8 cellular contexts compared by ENCODE assay signal in the genomic region with DNA sequence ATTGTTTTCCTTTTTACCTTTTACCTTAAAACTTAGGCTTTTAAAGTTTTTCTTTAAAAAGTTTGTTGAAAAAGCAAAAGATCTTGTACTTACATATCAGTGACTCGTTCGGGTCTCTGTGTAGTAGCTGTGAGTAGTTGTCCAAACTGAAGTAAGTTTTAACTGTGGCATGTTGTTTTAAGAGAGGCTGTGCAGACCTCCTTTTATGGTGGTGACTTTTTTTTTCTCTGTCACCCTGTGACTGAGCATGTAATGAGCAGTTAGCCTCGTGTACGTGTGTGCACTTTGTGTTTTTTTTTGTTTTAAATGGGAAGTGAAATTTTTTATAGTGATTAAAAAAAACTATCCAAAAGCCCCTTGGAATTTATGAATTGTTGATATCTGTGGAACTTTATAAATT. TPM values are rescaled to one million over a fixed set of nuclear protein-coding genes. Genes with fewer than 3 reads are reported as not detected.
DNase-seq lines count a peak whose midpoint lies in the region; ATAC-seq and TF ChIP-seq lines count a peak whose summit lies in the region.

A gene with protein sequence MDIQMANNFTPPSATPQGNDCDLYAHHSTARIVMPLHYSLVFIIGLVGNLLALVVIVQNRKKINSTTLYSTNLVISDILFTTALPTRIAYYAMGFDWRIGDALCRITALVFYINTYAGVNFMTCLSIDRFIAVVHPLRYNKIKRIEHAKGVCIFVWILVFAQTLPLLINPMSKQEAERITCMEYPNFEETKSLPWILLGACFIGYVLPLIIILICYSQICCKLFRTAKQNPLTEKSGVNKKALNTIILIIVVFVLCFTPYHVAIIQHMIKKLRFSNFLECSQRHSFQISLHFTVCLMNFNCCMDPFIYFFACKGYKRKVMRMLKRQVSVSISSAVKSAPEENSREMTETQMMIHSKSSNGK (minus strand): TSS at position 153 of the 400 bp plus-strand sequence. CDS start 11,254 bp downstream, outside the sequence.

- H3K4me3 ChIP-seq in duodenal mucosa (ENCODE audit: low read depth in 1 of 2, low read length in 2 of 2) (peak within 1 kb of the TSS; percentile 27 to 57), neural progenitor cell (no peak within 1 kb of the TSS)

- ATAC-seq in GM18861 (IDR thresholded peaks at IDR 0.05; ENCODE audit: unreplicated experiment), result peak; percentile 61
- ATAC-seq in HG02588 (IDR thresholded peaks at IDR 0.05; ENCODE audit: unreplicated experiment), result peak; percentile 69

- peak within 1 kb of the TSS; percentile 12 to 31 for H3K9ac ChIP-seq in duodenal mucosa (ENCODE audit: low read depth in 1 of 2, low read length in 2 of 2)
- H3K9ac ChIP-seq in neural progenitor cell, result no peak within 1 kb of the TSS

- no peaks in the 10 kb centered on the region for H3K9me3 ChIP-seq in duodenal mucosa (ENCODE audit: control insufficient read depth in 1 of 2, low read length in 2 of 2)
- H3K9me3 ChIP-seq in neural progenitor cell (ENCODE audit: low read depth), result no peaks in the 10 kb centered on the region

- peak within 1 kb of the TSS; percentile 68 for H3K27ac Mint-ChIP-seq in neural progenitor cell

- H3K79me2 ChIP-seq in neural progenitor cell (ENCODE audit: low read depth), result no peaks in the 10 kb centered on the region

- H3K4me3 Mint-ChIP-seq in neural progenitor cell, result no peak within 1 kb of the TSS

- H4K20me1 ChIP-seq in neural progenitor cell (ENCODE audit: low read depth), result peaks cover 5% of the 10 kb centered on the region

- H3K36me3 Mint-ChIP-seq in neural progenitor cell, result peaks cover 10% of the 10 kb centered on the region

- H3K36me3 ChIP-seq in duodenal mucosa (ENCODE audit: control insufficient read depth in 1 of 2, insufficient read depth in 2 of 2, low read length in 2 of 2), result peaks cover 5 to 6% of the 10 kb centered on the region in 2 donors
- no peaks in the 10 kb centered on the region for H3K36me3 ChIP-seq in neural progenitor cell

- no peak within 1 kb of the TSS for H3K27ac ChIP-seq in duodenal mucosa (ENCODE audit: low read depth, low read length)
- H3K27ac ChIP-seq in neural progenitor cell, result no peak within 1 kb of the TSS
- no peak within 1 kb of the TSS for H3K27ac ChIP-seq in substantia nigra (ENCODE audit: low read depth, low read length, poor library complexity, severe bottlenecking)

- no peaks in the 10 kb centered on the region for H3F3A ChIP-seq in neural progenitor cell (ENCODE audit: low read depth)

- TF ChIP-seq CTCF in neural progenitor cell (IDR thresholded peaks at IDR 0.05), result no peak

- no peaks in the 10 kb centered on the region for H3K9me3 Mint-ChIP-seq in neural progenitor cell

- DNase-seq in NOMO-1 (lab: John Stamatoyannopoulos, UW; ENCODE audit: unreplicated experiment in 2 of 2) (peak; percentile 35 to 67), neural progenitor cell (ENCODE audit: low spot score) (no peak), OCI-M2 (lab: John Stamatoyannopoulos, UW; ENCODE audit: unreplicated experiment) (no peak), substantia nigra (lab: John Stamatoyannopoulos, UW) (no peak)
- no peak for DNase-seq in activated CD8-positive, alpha-beta memory T cell treated with anti-CD3 and anti-CD28 coated beads, Interleukin-2, amount 50 U/mL, for 4 hours

- H3K27me3 Mint-ChIP-seq in neural progenitor cell (ENCODE audit: insufficient read depth, low read depth), result peaks cover 2% of the 10 kb centered on the region

- no peak within 1 kb of the TSS for H2AFZ ChIP-seq in neural progenitor cell (replicated peaks)

- peaks cover 17% of the 10 kb centered on the region for H3K4me1 Mint-ChIP-seq in neural progenitor cell

- H3K4me1 ChIP-seq in duodenal mucosa (ENCODE audit: control insufficient read depth in 1 of 2, insufficient read depth in 2 of 2, low read length in 2 of 2), result peaks cover 8 to 15% of the 10 kb centered on the region in 2 donors
- no peaks in the 10 kb centered on the region for H3K4me1 ChIP-seq in neural progenitor cell

- no peak within 1 kb of the TSS for H3K4me2 ChIP-seq in neural progenitor cell

- H3K27me3 ChIP-seq in duodenal mucosa (ENCODE audit: control insufficient read depth in 1 of 2, insufficient read depth in 2 of 2, low read length in 2 of 2) (no peaks in the 10 kb centered on the region), neural progenitor cell (no peaks in the 10 kb centered on the region)

RNA-seq across cellular contexts. Expression of the gene that starts here (rescaled TPM):
- not detected in 2 replicates for total RNA-seq in neural progenitor cell (ENCODE audit: low replicate concordance)

Comparison
In these comparisons a context has a peak if more than half of its experiments do, and no peak if none do; other contexts are left out.
1. DNase-seq: peak in NOMO-1 (2 of 2); none in neural progenitor cell (single experiment), OCI-M2 (single experiment), substantia nigra (0 of 49) and activated CD8-positive, alpha-beta memory T cell treated with anti-CD3 and anti-CD28 coated beads, Interleukin-2, amount 50 U/mL, for 4 hours (single experiment).